ENCODE assay signal across 8 cellular contexts in genomic region chr1:181083842-181084605, GRCh38. TPM values are rescaled to one million over a fixed set of nuclear protein-coding genes. Genes with fewer than 3 reads are reported as not detected.
DNase-seq lines count a peak whose midpoint lies in the region; ATAC-seq and TF ChIP-seq lines count a peak whose summit lies in the region.

No MANE protein-coding gene starts in this region.

- peaks cover 3% of the 10 kb centered on the region; the same call in 1 of the 2 replicates for H3F3A ChIP-seq in SU-DHL-6 (ENCODE audit: insufficient read depth)

- H3K27me3 ChIP-seq in DND-41 (ENCODE audit: insufficient read depth, low read length, poor library complexity) (no peaks in the 10 kb centered on the region), MG63 (no peaks in the 10 kb centered on the region), SU-DHL-6 (ENCODE audit: low read length) (no peaks in the 10 kb centered on the region), lower lobe of right lung (ENCODE audit: low read depth) (no peaks in the 10 kb centered on the region), vagina (no peaks in the 10 kb centered on the region)

- H3K4me3 ChIP-seq in DND-41 (ENCODE audit: low read depth in 1 of 2, low read length in 2 of 2) (no peak overlapping the region), MG63 (no peak overlapping the region), SU-DHL-6 (ENCODE audit: insufficient read depth, low read length, poor library complexity, severe bottlenecking) (no peak overlapping the region), lower lobe of right lung (no peak overlapping the region), vagina (no peak overlapping the region)

- H3K9me2 ChIP-seq in SU-DHL-6 (replicated peaks; ENCODE audit: insufficient read depth, low read length), result no peaks in the 10 kb centered on the region

- H3K4me1 ChIP-seq in DND-41 (ENCODE audit: insufficient read depth, low read length) (peaks cover 17% of the 10 kb centered on the region), lower lobe of right lung (peaks cover 17% of the 10 kb centered on the region), vagina (no peaks in the 10 kb centered on the region)

- no peak overlapping the region for H2AFZ ChIP-seq in DND-41 (ENCODE audit: low read depth, low read length)
- no peak overlapping the region for H2AFZ ChIP-seq in SU-DHL-6 (ENCODE audit: low read depth, low read length, severe bottlenecking)

- H3K4me2 ChIP-seq in DND-41 (ENCODE audit: insufficient read depth, low read length), result no peak overlapping the region
- H3K4me2 ChIP-seq in SU-DHL-6 (ENCODE audit: low read depth, low read length, poor library complexity, severe bottlenecking), result no peak overlapping the region

- H3K9me3 ChIP-seq in DND-41 (ENCODE audit: insufficient read depth, low read length, severe bottlenecking) (no peaks in the 10 kb centered on the region), MG63 (no peaks in the 10 kb centered on the region), SU-DHL-6 (ENCODE audit: insufficient read depth, low read length) (no peaks in the 10 kb centered on the region), lower lobe of right lung (no peaks in the 10 kb centered on the region), vagina (no peaks in the 10 kb centered on the region)

- in situ Hi-C loops in T47D (cut with HindIII; ENCODE audit: low pct_unique_long_range_greater_than_20kb, low sequenced_read_pairs), result no loop called here

- TF ChIP-seq POLR2A in vagina (IDR thresholded peaks at IDR 0.05), result no peak

- DNase-seq in DND-41 (peak; percentile 41), MG63 (peak; percentile 47), T47D (ENCODE audit: low read depth in 1 of 2, low spot score in 1 of 2) (peak; percentile 67 to 87), lower lobe of right lung (peak; percentile 62), vagina (ENCODE audit: extremely low spot score in 2 of 2) (no peak)

- intact Hi-C loops in lower lobe of right lung (cut with DNase I), result no loop called here
- intact Hi-C loops in vagina (cut with DNase I), result no loop called here

- H3K36me3 ChIP-seq in DND-41 (ENCODE audit: insufficient read depth, low read length), result no peaks in the 10 kb centered on the region
- H3K36me3 ChIP-seq in MG63, result no peaks in the 10 kb centered on the region
- H3K36me3 ChIP-seq in SU-DHL-6 (ENCODE audit: low read length), result no peaks in the 10 kb centered on the region
- H3K36me3 ChIP-seq in lower lobe of right lung, result no peaks in the 10 kb centered on the region
- H3K36me3 ChIP-seq in vagina, result no peaks in the 10 kb centered on the region

- TF ChIP-seq CTCF in DND-41 (IDR thresholded peaks at IDR 0.05; ENCODE audit: borderline replicate concordance, extremely low read depth, low read length, poor library complexity, severe bottlenecking) (peak; percentile 67), SU-DHL-6 (IDR thresholded peaks at IDR 0.05; ENCODE audit: insufficient read depth, low read length, poor library complexity, severe bottlenecking) (peak; percentile 44), lower lobe of right lung (IDR thresholded peaks at IDR 0.05) (peak; percentile 71), vagina (IDR thresholded peaks at IDR 0.05) (peak in 2 of 3 experiments; percentile 38 to 53)

- peaks cover 5% of the 10 kb centered on the region for H3K79me2 ChIP-seq in DND-41 (ENCODE audit: insufficient read depth, low read length)
- no peaks in the 10 kb centered on the region for H3K79me2 ChIP-seq in SU-DHL-6 (ENCODE audit: insufficient read depth, low read length)

- H3K9ac ChIP-seq in DND-41 (ENCODE audit: low read depth, low read length), result no peak overlapping the region
- H3K9ac ChIP-seq in SU-DHL-6 (ENCODE audit: low read length), result no peak overlapping the region

- ATAC-seq in DND-41 (ENCODE audit: insufficient read depth, low read depth) (no peak), GM21515 (IDR thresholded peaks at IDR 0.05; ENCODE audit: unreplicated experiment) (peak; percentile 29), lower lobe of right lung (peak; percentile 66 to 72), HG03039 (IDR thresholded peaks at IDR 0.05; ENCODE audit: unreplicated experiment) (no peak)

- H4K20me1 ChIP-seq in DND-41 (ENCODE audit: insufficient read depth, low read length) (peaks cover 4% of the 10 kb centered on the region; the same call in 1 of the 2 replicates), SU-DHL-6 (ENCODE audit: low read depth, low read length) (no peaks in the 10 kb centered on the region)

- H3K27ac ChIP-seq in DND-41 (ENCODE audit: low read length) (no peak overlapping the region), SU-DHL-6 (ENCODE audit: low read depth, low read length) (no peak overlapping the region), lower lobe of right lung (no peak overlapping the region), vagina (no peak overlapping the region)

RNA-seq across cellular contexts. Expression of gene IER5, which starts 4.5 kb away (rescaled TPM):
- total RNA-seq in MG63 (2014; rRNA removed; shearing (Covaris generic); ENCODE audit: low replicate concordance), result 10.5 and 17.8 TPM in 2 replicates
- total RNA-seq in lower lobe of right lung (33.2 TPM), vagina (13.0 TPM)

RNA-seq across cellular contexts. Expression of gene MR1, which starts 50.2 kb away (rescaled TPM):
- 7.6 and 15.3 TPM in 2 replicates for total RNA-seq in MG63 (2014; rRNA removed; shearing (Covaris generic); ENCODE audit: low replicate concordance)
- total RNA-seq in lower lobe of right lung, result 61.4 TPM
- 12.8 TPM for total RNA-seq in vagina

Comparison
In these comparisons a context has a peak if more than half of its experiments do, and no peak if none do; other contexts are left out.
1. ATAC-seq: peak in GM21515 (single experiment) and lower lobe of right lung (2 of 2); none in DND-41 (single experiment) and HG03039 (single experiment).
2. DNase-seq: peak in DND-41 (single experiment), MG63 (single experiment), T47D (2 of 2) and lower lobe of right lung (single experiment); none in vagina (0 of 2).
3. Peak in every context shown above with its lines, with median percentiles within 50 percentile points of each other: CTCF ChIP-seq.